21 cellular contexts compared by ENCODE assay signal in genomic region chr16:75455677-75456076, GRCh38. TPM values are rescaled to one million over a fixed set of nuclear protein-coding genes. Genes with fewer than 3 reads are reported as not detected.
"Had no signal": no experiment of that assay in that cellular context is flagged by ENCODE, and none has a peak within 500 bp of the region (broad histone marks: within the 10 kb centered on the region; RNA-seq: fewer than 3 reads in every experiment).

No MANE protein-coding gene starts in this region.

- H3K4me1 ChIP-seq: testis had no signal

- ATAC-seq: effector memory CD8-positive, alpha-beta T cell; naive thymus-derived CD4-positive, alpha-beta T cell had no signal

- H3K27ac ChIP-seq: brain microvascular endothelial cell, sigmoid colon, stomach, testis had no signal

- H3K27ac Mint-ChIP-seq: activated CD4-positive, alpha-beta T cell treated with anti-CD3 and anti-CD28 coated beads, Interleukin-2, amount 10 ng/mL, durations not matched to agents 24 days and 14 days; activated naive CD8-positive, alpha-beta T cell treated with anti-CD3 and anti-CD28 coated beads, Interleukin-2, amount 10 ng/mL, durations not matched to agents 7 days and 5 days; dendritic cell treated with granulocyte-macrophage colony-stimulating factor and Interleukin-4, amounts not matched to agents 40 ng/mL and 50 ng/mL, for 4 days; T-helper 2 cell treated with Interferon-gamma antibody and Interleukin-4, amounts not matched to agents 5 μg/mL and 100 μg/mL, for 36 hours had no signal

- H3K4me3 Mint-ChIP-seq: activated CD4-positive, alpha-beta T cell treated with anti-CD3 and anti-CD28 coated beads, Interleukin-2, amount 10 ng/mL, durations not matched to agents 24 days and 14 days; activated naive CD8-positive, alpha-beta T cell treated with anti-CD3 and anti-CD28 coated beads, Interleukin-2, amount 10 ng/mL, durations not matched to agents 7 days and 5 days; dendritic cell treated with granulocyte-macrophage colony-stimulating factor and Interleukin-4, amounts not matched to agents 40 ng/mL and 50 ng/mL, for 4 days; T-helper 2 cell treated with Interferon-gamma antibody and Interleukin-4, amounts not matched to agents 5 μg/mL and 100 μg/mL, for 36 hours had no signal

- FAIRE-seq: frontal cortex had no signal

- H3K9me3 Mint-ChIP-seq: activated CD4-positive, alpha-beta T cell treated with anti-CD3 and anti-CD28 coated beads, Interleukin-2, amount 10 ng/mL, durations not matched to agents 24 days and 14 days; activated naive CD8-positive, alpha-beta T cell treated with anti-CD3 and anti-CD28 coated beads, Interleukin-2, amount 10 ng/mL, durations not matched to agents 7 days and 5 days; dendritic cell treated with granulocyte-macrophage colony-stimulating factor and Interleukin-4, amounts not matched to agents 40 ng/mL and 50 ng/mL, for 4 days; effector memory CD8-positive, alpha-beta T cell; naive thymus-derived CD4-positive, alpha-beta T cell; T-helper 2 cell treated with Interferon-gamma antibody and Interleukin-4, amounts not matched to agents 5 μg/mL and 100 μg/mL, for 36 hours had no signal

- DNase-seq: activated CD4-positive, alpha-beta T cell treated with anti-CD3 and anti-CD28 coated beads, Interleukin-2, amount 10 ng/mL, durations not matched to agents 24 days and 14 days; activated CD4-positive, CD25-positive, alpha-beta regulatory T cell; activated CD8-positive, alpha-beta memory T cell treated with anti-CD3 and anti-CD28 coated beads, Interleukin-2, amount 50 U/mL, for 48 hours; activated gamma-delta T cell treated with Interleukin-2 at 50 U/mL for 16 hours; activated naive CD8-positive, alpha-beta T cell treated with anti-CD3 and anti-CD28 coated beads, Interleukin-2, amount 10 ng/mL, durations not matched to agents 7 days and 5 days; brain microvascular endothelial cell; cerebellar nuclear complex; effector memory CD8-positive, alpha-beta T cell; heart left ventricle; left cardiac atrium; mucosa of descending colon; naive thymus-derived CD4-positive, alpha-beta T cell; nucleus accumbens; sigmoid colon; stimulated activated CD4-positive, alpha-beta T cell treated with anti-CD3 and anti-CD28 coated beads, Interleukin-1b, Interleukin-23, amount 100 ng/mL, for 48 hours; stomach; testis had no signal

- H3K27me3 Mint-ChIP-seq: activated CD4-positive, alpha-beta T cell treated with anti-CD3 and anti-CD28 coated beads, Interleukin-2, amount 10 ng/mL, durations not matched to agents 24 days and 14 days; activated naive CD8-positive, alpha-beta T cell treated with anti-CD3 and anti-CD28 coated beads, Interleukin-2, amount 10 ng/mL, durations not matched to agents 7 days and 5 days; dendritic cell treated with granulocyte-macrophage colony-stimulating factor and Interleukin-4, amounts not matched to agents 40 ng/mL and 50 ng/mL, for 4 days; effector memory CD8-positive, alpha-beta T cell; naive thymus-derived CD4-positive, alpha-beta T cell; progenitor cell of endocrine pancreas had no signal

- H3K9me3 ChIP-seq: heart left ventricle, mucosa of descending colon, sigmoid colon, stomach, testis had no signal

- H3K27me3 ChIP-seq: brain microvascular endothelial cell, heart left ventricle, sigmoid colon, stomach, testis had no signal

- H3K4me3 ChIP-seq: heart left ventricle, mucosa of descending colon, sigmoid colon, stomach, testis had no signal

RNA-seq across cellular contexts. Expression of gene CHST6, which starts 39.6 kb away (rescaled TPM):
- total RNA-seq: activated CD4-positive, alpha-beta T cell treated with anti-CD3 and anti-CD28 coated beads, Interleukin-2, amount 10 ng/mL, durations not matched to agents 24 days and 14 days had no signal
- polyA plus RNA-seq: naive thymus-derived CD4-positive, alpha-beta T cell had no signal
